Comparison of ENCODE assay signal across 22 cellular contexts in genomic region chr12:62032838-62033237, GRCh38.
A peak's percentile ranks its signal among the peaks of the same experiment; 100 is the strongest.
DNase-seq lines count a peak whose midpoint lies in the region; ATAC-seq and TF ChIP-seq lines count a peak whose summit lies in the region.
"Had no signal": no experiment of that assay in that cellular context is flagged by ENCODE, and none has a peak within 500 bp of the region (broad histone marks: within the 10 kb centered on the region; RNA-seq: fewer than 3 reads in every experiment).

No MANE protein-coding gene starts in this region.

- H3K27me3 Mint-ChIP-seq in MCF 10A (ENCODE audit: insufficient read depth, unreplicated experiment) = no peaks in the 10 kb centered on the region
- H3K27me3 Mint-ChIP-seq: CD4-positive, alpha-beta memory T cell had no signal

- H3K9me3 ChIP-seq in PC-3 (ENCODE audit: low read length) (no peaks in the 10 kb centered on the region), mucosa of descending colon (no peaks in the 10 kb centered on the region), upper lobe of left lung (no peaks in the 10 kb centered on the region)
- H3K9me3 ChIP-seq: A549, BE2C, HAP-1 had no signal

- ATAC-seq in PC-3 = no peak
- ATAC-seq in HG03520 (IDR thresholded peaks at IDR 0.05; ENCODE audit: unreplicated experiment) = no peak
- no peak for ATAC-seq in mucosa of descending colon
- ATAC-seq in upper lobe of left lung (ENCODE audit: low FRiP score in 2 of 2) = no peak
- no peak for ATAC-seq in HG03354 (IDR thresholded peaks at IDR 0.05; ENCODE audit: poor library complexity, severe bottlenecking, unreplicated experiment)
- ATAC-seq: A549 had no signal

- intact Hi-C loops in PC-3 (cut with micrococcal nuclease) (no loop called here), MCF 10A (cut with micrococcal nuclease) (no loop called here), mucosa of descending colon (cut with DNase I, micrococcal nuclease) (no loop called here)

- POLR2A ChIA-PET in PC-3 (lab: Charles Lee; ENCODE audit: unreplicated experiment) = no interaction called here
- POLR2A ChIA-PET in MCF 10A (lab: Yijun Ruan, JAX) = interaction anchor here (0.7 kb wide), 1 partner anchor 178 kb away, joined by 3 read pairs; no protein-coding TSS in a partner anchor

- no peak for TF ChIP-seq POLR2A in upper lobe of left lung (IDR thresholded peaks at IDR 0.05)

- no peak overlapping the region for H2AFZ ChIP-seq in PC-3 (ENCODE audit: low read length)

- TF ChIP-seq CTCF in PC-3 (conservative IDR thresholded peaks at IDR 0.05; ENCODE audit: low read depth, low read length) (no peak), MCF 10A (IDR thresholded peaks at IDR 0.05; ENCODE audit: unreplicated experiment) (no peak), epithelial cell of esophagus (IDR thresholded peaks at IDR 0.05; ENCODE audit: insufficient read depth, low read depth, low read length, missing control alignments) (no peak), mucosa of descending colon (IDR thresholded peaks at IDR 0.05) (no peak), upper lobe of left lung (IDR thresholded peaks at IDR 0.05) (no peak)

- no peaks in the 10 kb centered on the region for H3K9me3 Mint-ChIP-seq in MCF 10A (ENCODE audit: unreplicated experiment)

- CTCF ChIA-PET in PC-3 (lab: Charles Lee) = no interaction called here
- CTCF ChIA-PET in MCF 10A (lab: Yijun Ruan, JAX) = no interaction called here

- H3K4me2 ChIP-seq in PC-3 (ENCODE audit: low read length) = no peak overlapping the region
- H3K4me2 ChIP-seq: A549 had no signal

- H3K4me3 ChIP-seq in PC-3 (ENCODE audit: low read length) (no peak overlapping the region), epithelial cell of esophagus (ENCODE audit: low read length) (no peak overlapping the region), mucosa of descending colon (no peak overlapping the region), upper lobe of left lung (no peak overlapping the region)
- H3K4me3 ChIP-seq: A549, HAP-1 had no signal

- H3K4me1 Mint-ChIP-seq in MCF 10A (ENCODE audit: insufficient read depth, unreplicated experiment) = peaks cover 6% of the 10 kb centered on the region
- H3K4me1 Mint-ChIP-seq: CD4-positive, alpha-beta memory T cell had no signal

- H3K36me3 Mint-ChIP-seq in MCF 10A (ENCODE audit: insufficient read depth, unreplicated experiment) = no peaks in the 10 kb centered on the region
- H3K36me3 Mint-ChIP-seq: CD4-positive, alpha-beta memory T cell had no signal

- H3K27me3 ChIP-seq in PC-3 (ENCODE audit: low read length) = peaks cover 22% of the 10 kb centered on the region; the same call in 1 of the 2 replicates
- no peaks in the 10 kb centered on the region for H3K27me3 ChIP-seq in upper lobe of left lung
- H3K27me3 ChIP-seq: BE2C had no signal

- TF ChIP-seq EP300 in upper lobe of left lung (IDR thresholded peaks at IDR 0.05) = no peak

- H3F3A ChIP-seq in PC-3 (ENCODE audit: low read length, unreplicated experiment) = no peaks in the 10 kb centered on the region

- H3K79me2 ChIP-seq in PC-3 (ENCODE audit: low read length) = no peaks in the 10 kb centered on the region

- WGBS in upper lobe of left lung, 2 donors = 76 to 83% methylated on average over 2 of the region's 2 CpGs

- H3K27ac Mint-ChIP-seq in MCF 10A (ENCODE audit: low read depth, unreplicated experiment) = peak overlapping the region; percentile 36
- H3K27ac Mint-ChIP-seq: CD4-positive, alpha-beta memory T cell; HFFc6 had no signal

- H3K27ac ChIP-seq in PC-3 (ENCODE audit: low read length) (no peak overlapping the region), upper lobe of left lung (no peak overlapping the region)
- H3K27ac ChIP-seq: A549 had no signal

- no peak overlapping the region for H3K9ac ChIP-seq in PC-3 (ENCODE audit: low read length)

- DNase-seq in PC-3 (peak; percentile 7), MCF 10A (ENCODE audit: unreplicated experiment) (no peak), epithelial cell of esophagus (ENCODE audit: low read depth) (peak; percentile 1), mucosa of descending colon (no peak), upper lobe of left lung (no peak)
- DNase-seq: 8988T; ACHN; AML-193; BE2C; C1 segment of cervical spinal cord; Calu3; CD4-positive, alpha-beta memory T cell; COR-L47; DMS53; DMS79 treated with DMSO at 0.1 percent for 48 hours; GF-D8; GOT3; HFFc6 had no signal

- no peaks in the 10 kb centered on the region for H4K20me1 ChIP-seq in PC-3 (ENCODE audit: low read length)

- H3K36me3 ChIP-seq in PC-3 (ENCODE audit: low read depth, low read length) = no peaks in the 10 kb centered on the region
- no peaks in the 10 kb centered on the region for H3K36me3 ChIP-seq in mucosa of descending colon (ENCODE audit: low read depth)
- H3K36me3 ChIP-seq in upper lobe of left lung = no peaks in the 10 kb centered on the region
- H3K36me3 ChIP-seq: BE2C, HAP-1 had no signal

- BruUV-seq in PC-3 (replicated peaks; lab: Mats Ljungman, UMichigan) (no TSS peak), MCF 10A (replicated peaks; lab: Mats Ljungman, UMichigan) (no TSS peak)

- H3K9me2 ChIP-seq in PC-3 (replicated peaks; ENCODE audit: low read length) = no peaks in the 10 kb centered on the region

- H3K4me1 ChIP-seq in PC-3 (ENCODE audit: insufficient read depth, low read length) (no peaks in the 10 kb centered on the region), mucosa of descending colon (ENCODE audit: low read depth) (no peaks in the 10 kb centered on the region), upper lobe of left lung (no peaks in the 10 kb centered on the region)
- H3K4me1 ChIP-seq: A549, BE2C, HAP-1 had no signal

- H3K4me3 Mint-ChIP-seq in MCF 10A (ENCODE audit: unreplicated experiment) = no peak overlapping the region
- H3K4me3 Mint-ChIP-seq: CD4-positive, alpha-beta memory T cell; HFFc6 had no signal

Comparison
In these comparisons a context has a peak if more than half of its experiments do, and no peak if none do; other contexts are left out.
1. DNase-seq: peak in PC-3 (single experiment) and epithelial cell of esophagus (single experiment); none in MCF 10A (single experiment), mucosa of descending colon (0 of 3) and upper lobe of left lung (0 of 2).